In the genomic region with DNA sequence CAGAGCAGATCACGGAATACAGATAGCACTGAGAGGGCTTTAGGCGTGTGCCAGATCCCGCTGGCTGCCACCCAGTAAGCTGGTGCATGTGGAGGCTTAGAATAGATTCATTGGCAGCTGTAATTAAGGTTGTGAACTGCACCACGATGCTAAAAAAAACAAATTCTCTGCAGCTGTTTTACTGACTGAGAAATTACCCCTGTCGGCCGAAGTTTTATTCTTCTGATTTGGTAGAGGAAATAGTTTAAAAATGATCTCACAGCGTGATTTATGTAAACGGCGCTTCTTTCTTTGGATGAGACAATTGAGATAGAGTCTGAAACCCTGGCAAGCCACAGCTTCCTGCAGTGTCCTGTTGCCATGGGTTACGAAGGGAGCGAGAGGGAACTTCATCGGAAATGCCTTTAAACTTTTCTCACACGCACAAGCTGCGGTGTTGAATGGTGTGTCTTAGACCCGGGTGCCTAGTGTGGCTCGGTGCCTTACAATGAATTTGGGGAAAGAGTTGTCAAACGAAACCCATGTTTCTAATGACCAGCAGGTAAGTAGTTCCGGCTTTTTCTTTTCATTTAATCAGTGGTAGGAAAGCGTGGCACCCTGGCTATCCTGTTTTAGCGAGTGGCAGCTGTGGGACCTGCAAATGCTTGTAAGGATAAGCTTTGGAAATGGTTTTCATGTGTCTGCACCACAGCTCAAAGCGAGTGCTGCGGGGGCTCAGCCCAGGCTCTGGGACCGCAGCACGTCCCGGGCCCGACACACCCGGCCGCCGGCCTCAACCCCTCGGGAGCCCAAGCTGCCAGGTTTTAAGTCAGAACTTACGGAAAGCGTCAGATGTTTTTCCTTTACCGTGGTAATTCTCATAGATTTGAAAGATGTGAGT, we compare ENCODE assay signal across 9 cellular contexts.
A peak's percentile ranks its signal among the peaks of the same experiment; 100 is the strongest.
DNase-seq lines count a peak whose midpoint lies in the region; ATAC-seq and TF ChIP-seq lines count a peak whose summit lies in the region.
"Had no signal": no experiment of that assay in that cellular context is flagged by ENCODE, and none has a peak within 500 bp of the region (broad histone marks: within the 10 kb centered on the region; RNA-seq: fewer than 3 reads in every experiment).

No MANE protein-coding gene starts in this region.

- TF ChIP-seq CTCF in endothelial cell (IDR thresholded peaks at IDR 0.05; ENCODE audit: unreplicated experiment), result no peak

- no peaks in the 10 kb centered on the region for H3K36me3 ChIP-seq in HAP-1 (replicated peaks)
- H3K36me3 ChIP-seq in muscle layer of duodenum (ENCODE audit: control insufficient read depth in 1 of 2, insufficient read depth in 2 of 2, low read length in 2 of 2), result no peaks in the 10 kb centered on the region
- H3K36me3 ChIP-seq: ovary had no signal

- H3K9me3 ChIP-seq in HAP-1, result no peaks in the 10 kb centered on the region
- no peaks in the 10 kb centered on the region for H3K9me3 ChIP-seq in muscle layer of duodenum (ENCODE audit: control insufficient read depth in 1 of 2, low read length in 2 of 2)
- H3K9me3 ChIP-seq: ovary had no signal

- H3K4me1 ChIP-seq in HAP-1 (peaks cover 5% of the 10 kb centered on the region; the same call in 1 of the 2 replicates), muscle layer of duodenum (ENCODE audit: control insufficient read depth in 1 of 2, insufficient read depth in 2 of 2, low read length in 2 of 2) (peaks cover 0 to 34% of the 10 kb centered on the region in 2 donors)

- H3K27ac ChIP-seq in muscle layer of duodenum (ENCODE audit: low read length), result no peak overlapping the region
- H3K27ac ChIP-seq: ovary had no signal

- H3K27ac Mint-ChIP-seq in T-helper 1 cell treated with Interleukin-12 subunit alpha and Interleukin-12 subunit beta and Interleukin-4 antibody, amounts not matched to agents 30 μg/mL and 1 μg/mL, for 36 hours, result peak overlapping the region; percentile 32
- peak overlapping the region; percentile 94 for H3K27ac Mint-ChIP-seq in endothelial cell (ENCODE audit: unreplicated experiment)

- H3K4me3 ChIP-seq in HAP-1 (no peak overlapping the region), muscle layer of duodenum (ENCODE audit: low read depth in 1 of 2, low read length in 2 of 2) (peak overlapping the region; percentile 34 to 57)
- H3K4me3 ChIP-seq: ovary had no signal

- in situ Hi-C loops in HAP-1 (cut with MboI; ENCODE audit: low sequenced_read_pairs) (no loop called here), ACHN (cut with HindIII; ENCODE audit: low pct_ligation_motif_present, low pct_unique_long_range_greater_than_20kb, low sequenced_read_pairs) (no loop called here)

- peaks cover 46% of the 10 kb centered on the region for H3K27me3 Mint-ChIP-seq in T-helper 1 cell treated with Interleukin-12 subunit alpha and Interleukin-12 subunit beta and Interleukin-4 antibody, amounts not matched to agents 30 μg/mL and 1 μg/mL, for 36 hours (ENCODE audit: low read depth)
- H3K27me3 Mint-ChIP-seq in endothelial cell (ENCODE audit: unreplicated experiment), result peaks cover 13% of the 10 kb centered on the region

- H3K4me3 Mint-ChIP-seq in T-helper 1 cell treated with Interleukin-12 subunit alpha and Interleukin-12 subunit beta and Interleukin-4 antibody, amounts not matched to agents 30 μg/mL and 1 μg/mL, for 36 hours, result peak overlapping the region; percentile 62
- peak overlapping the region; percentile 70 for H3K4me3 Mint-ChIP-seq in endothelial cell (ENCODE audit: unreplicated experiment)

- H3K27me3 ChIP-seq in HAP-1 (ENCODE audit: low read depth) (no peaks in the 10 kb centered on the region), muscle layer of duodenum (ENCODE audit: low read depth, low read length) (no peaks in the 10 kb centered on the region)
- H3K27me3 ChIP-seq: ovary had no signal

- no peak for ATAC-seq in GM18520 (IDR thresholded peaks at IDR 0.05; ENCODE audit: unreplicated experiment)

- no peaks in the 10 kb centered on the region for H3K9me3 Mint-ChIP-seq in T-helper 1 cell treated with Interleukin-12 subunit alpha and Interleukin-12 subunit beta and Interleukin-4 antibody, amounts not matched to agents 30 μg/mL and 1 μg/mL, for 36 hours
- H3K9me3 Mint-ChIP-seq in endothelial cell (ENCODE audit: unreplicated experiment), result no peaks in the 10 kb centered on the region

- no peaks in the 10 kb centered on the region for H3K36me3 Mint-ChIP-seq in T-helper 1 cell treated with Interleukin-12 subunit alpha and Interleukin-12 subunit beta and Interleukin-4 antibody, amounts not matched to agents 30 μg/mL and 1 μg/mL, for 36 hours (ENCODE audit: low read depth)
- H3K36me3 Mint-ChIP-seq in endothelial cell (ENCODE audit: low read depth, unreplicated experiment), result peaks cover 16% of the 10 kb centered on the region

- peaks cover 14% of the 10 kb centered on the region for H3K4me1 Mint-ChIP-seq in T-helper 1 cell treated with Interleukin-12 subunit alpha and Interleukin-12 subunit beta and Interleukin-4 antibody, amounts not matched to agents 30 μg/mL and 1 μg/mL, for 36 hours (ENCODE audit: low read depth)
- peaks cover 55% of the 10 kb centered on the region for H3K4me1 Mint-ChIP-seq in endothelial cell (ENCODE audit: unreplicated experiment)

- DNase-seq in AG20443 (ENCODE audit: low spot score), result peak; percentile 91
- peak; percentile 14 to 26 for DNase-seq in HAP-1 (ENCODE audit: low spot score in 2 of 2)
- DNase-seq in endothelial cell (ENCODE audit: low spot score), result peak; percentile 47
- no peak for DNase-seq in NCI-H1436 (lab: John Stamatoyannopoulos, UW)
- DNase-seq in ACHN, result no peak

Comparison
In these comparisons a context has a peak if more than half of its experiments do, and no peak if none do; other contexts are left out.
1. DNase-seq: peak in AG20443 (single experiment), HAP-1 (2 of 2) and endothelial cell (single experiment); none in NCI-H1436 (single experiment) and ACHN (single experiment).